9 cellular contexts compared by ENCODE assay signal in the genomic region with DNA sequence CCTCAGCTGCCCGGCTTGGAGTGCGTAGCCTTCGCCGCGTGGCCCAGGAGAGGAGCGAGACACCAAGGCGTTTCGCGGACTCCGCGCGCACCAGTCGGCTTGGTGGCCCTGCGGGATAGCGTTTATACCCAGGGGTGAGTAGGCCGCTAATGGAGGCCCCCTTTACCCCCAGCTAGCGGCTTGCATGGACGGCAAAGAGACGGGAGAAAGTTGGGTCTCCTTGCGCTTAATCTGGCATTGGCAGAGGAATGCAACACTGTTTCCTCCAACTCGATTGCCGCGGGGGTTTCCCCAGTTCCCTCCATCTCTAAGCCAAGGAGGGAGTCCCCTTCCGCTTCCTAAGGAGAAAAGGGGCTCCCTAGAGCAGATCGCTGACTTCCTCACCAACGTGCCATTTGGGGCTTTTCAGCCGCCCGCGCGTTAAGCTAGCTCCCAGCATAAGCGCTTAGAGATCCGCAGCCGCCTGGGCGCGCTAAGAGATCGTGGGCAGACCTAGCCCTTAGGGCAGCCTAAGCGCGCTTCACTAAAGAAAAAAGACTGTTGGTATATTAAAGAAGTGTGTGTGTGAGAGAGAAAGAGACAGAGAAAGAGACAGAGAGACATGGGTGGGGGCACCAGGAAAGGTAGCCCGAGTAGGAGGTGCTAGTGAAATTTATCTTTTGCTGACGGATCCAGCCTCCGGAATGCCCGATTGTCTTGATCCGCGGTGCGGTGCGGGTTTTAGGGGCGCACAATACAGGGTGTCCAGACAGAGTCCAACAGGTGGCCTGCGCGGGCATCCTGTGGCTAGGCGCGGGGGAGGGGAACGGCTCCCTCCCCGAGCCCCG.
DNase-seq lines count a peak whose midpoint lies in the region; ATAC-seq and TF ChIP-seq lines count a peak whose summit lies in the region.
"Had no signal": no experiment of that assay in that cellular context is flagged by ENCODE, and none has a peak within 500 bp of the region (broad histone marks: within the 10 kb centered on the region; RNA-seq: fewer than 3 reads in every experiment).

No MANE protein-coding gene starts in this region.

- peak; percentile 32 to 73 for ATAC-seq in left cardiac atrium
- ATAC-seq in GM18511 (IDR thresholded peaks at IDR 0.05; ENCODE audit: unreplicated experiment), result no peak
- ATAC-seq: naive thymus-derived CD4-positive, alpha-beta T cell had no signal

- no peaks in the 10 kb centered on the region for H3K36me3 ChIP-seq in OCI-LY7 (ENCODE audit: insufficient read depth, low read length)

- CTCF ChIA-PET in OCI-LY7 (lab: Charles Lee; ENCODE audit: unreplicated experiment), result no interaction called here

- H3K27me3 Mint-ChIP-seq in progenitor cell of endocrine pancreas, result peaks cover 84% of the 10 kb centered on the region

- H3K27ac Mint-ChIP-seq in progenitor cell of endocrine pancreas, result no peak overlapping the region
- H3K27ac Mint-ChIP-seq: naive thymus-derived CD4-positive, alpha-beta T cell had no signal

- DNase-seq in DMS53 (lab: John Stamatoyannopoulos, UW), result peak; percentile 79
- DNase-seq in NCI-H82 (lab: John Stamatoyannopoulos, UW), result peak; percentile 78
- peak; percentile 40 for DNase-seq in left cardiac atrium
- DNase-seq in progenitor cell of endocrine pancreas (ENCODE audit: low spot score, unreplicated experiment), result peak; percentile 9
- DNase-seq in NCI-H1048 (lab: John Stamatoyannopoulos, UW), result no peak
- no peak for DNase-seq in OCI-LY7 (ENCODE audit: low spot score)
- DNase-seq in NCI-H2107 (lab: John Stamatoyannopoulos, UW), result no peak

- H3K36me3 Mint-ChIP-seq in progenitor cell of endocrine pancreas (ENCODE audit: insufficient read depth), result no peaks in the 10 kb centered on the region

- H3K4me3 ChIP-seq in OCI-LY7 (ENCODE audit: low read depth, low read length, poor library complexity, severe bottlenecking), result no peak overlapping the region

- H3K4me3 Mint-ChIP-seq in progenitor cell of endocrine pancreas (ENCODE audit: low read depth), result peak overlapping the region; percentile 47

- TF ChIP-seq CTCF in progenitor cell of endocrine pancreas (IDR thresholded peaks at IDR 0.05; ENCODE audit: unreplicated experiment), result no peak
- no peak for TF ChIP-seq CTCF in OCI-LY7 (conservative IDR thresholded peaks at IDR 0.05; ENCODE audit: low read length)

- POLR2A ChIA-PET in OCI-LY7 (lab: Charles Lee), result no interaction called here

- no peaks in the 10 kb centered on the region for H3K9me3 ChIP-seq in OCI-LY7 (ENCODE audit: low read length)

- no peaks in the 10 kb centered on the region for H4K20me1 ChIP-seq in OCI-LY7 (ENCODE audit: insufficient read depth, low read length)

- BruUV-seq in OCI-LY7 (replicated peaks; lab: Mats Ljungman, UMichigan), result no TSS peak

- no peaks in the 10 kb centered on the region for H3K4me1 ChIP-seq in OCI-LY7 (ENCODE audit: insufficient read depth, low read length, poor library complexity, severe bottlenecking)

- H3K79me2 ChIP-seq in OCI-LY7 (ENCODE audit: insufficient read depth, low read depth, low read length), result no peaks in the 10 kb centered on the region

- intact Hi-C loops in left cardiac atrium (cut with DNase I), result loop anchor here in 1 of 2 donors (2.0 to 10.0 kb wide), 2 partner anchors 590 to 764 kb away; no protein-coding TSS in a partner anchor
- intact Hi-C loops in OCI-LY7 (cut with micrococcal nuclease; ENCODE audit: unreplicated experiment), result no loop called here

- H3K4me1 Mint-ChIP-seq in progenitor cell of endocrine pancreas (ENCODE audit: low read depth), result peaks cover 1% of the 10 kb centered on the region

- H3K4me2 ChIP-seq in OCI-LY7 (ENCODE audit: low read length), result no peak overlapping the region

- H3K9me2 ChIP-seq in OCI-LY7 (ENCODE audit: insufficient read depth, low read length), result no peaks in the 10 kb centered on the region

- no peak overlapping the region for H3K27ac ChIP-seq in OCI-LY7 (ENCODE audit: low read depth, low read length, poor library complexity, severe bottlenecking)

- H2AFZ ChIP-seq in OCI-LY7 (ENCODE audit: low read length), result no peak overlapping the region

- no peaks in the 10 kb centered on the region for H3K9me3 Mint-ChIP-seq in progenitor cell of endocrine pancreas (ENCODE audit: low read depth)

Comparison
In these comparisons a context has a peak if more than half of its experiments do, and no peak if none do; other contexts are left out.
1. DNase-seq: peak in DMS53 (single experiment), NCI-H82 (single experiment), left cardiac atrium (single experiment) and progenitor cell of endocrine pancreas (single experiment); none in NCI-H1048 (single experiment), OCI-LY7 (single experiment) and NCI-H2107 (single experiment).